ENCODE assay signal across 9 cellular contexts in the genomic region with DNA sequence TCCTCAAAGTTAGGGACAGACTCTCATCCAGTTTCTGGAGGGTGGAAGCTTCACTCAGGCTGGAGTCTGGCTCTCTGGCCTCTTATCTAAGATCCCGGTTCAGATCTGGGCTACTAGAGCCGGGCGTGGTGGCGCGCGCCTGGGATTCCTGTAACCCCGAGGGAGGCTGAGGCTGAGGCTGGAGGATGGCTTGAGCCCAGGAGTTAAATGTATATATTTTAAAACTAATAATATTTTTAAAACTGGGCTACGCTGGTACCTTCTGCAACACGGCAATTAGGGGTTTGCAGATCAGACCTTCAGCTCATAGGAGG. TPM values are rescaled to one million over a fixed set of nuclear protein-coding genes. Genes with fewer than 3 reads are reported as not detected.
DNase-seq lines count a peak whose midpoint lies in the region; ATAC-seq and TF ChIP-seq lines count a peak whose summit lies in the region.
"Had no signal": no experiment of that assay in that cellular context is flagged by ENCODE, and none has a peak within 500 bp of the region (broad histone marks: within the 10 kb centered on the region; RNA-seq: fewer than 3 reads in every experiment).

No MANE protein-coding gene starts in this region.

- peak overlapping the region; percentile 84 to 97 for H3K27ac Mint-ChIP-seq in natural killer cell treated with Interleukin-12 subunit alpha and Interleukin-12 subunit beta and Interleukin-15 and Interleukin-18, amount 100 ng/mL, for 72 hours

- ATAC-seq in natural killer cell treated with Interleukin-12 subunit alpha and Interleukin-12 subunit beta and Interleukin-15 and Interleukin-18, amount 100 ng/mL, for 72 hours: no peak
- ATAC-seq in HG02763 (IDR thresholded peaks at IDR 0.05; ENCODE audit: unreplicated experiment): no peak
- no peak for ATAC-seq in HG03342 (IDR thresholded peaks at IDR 0.05; ENCODE audit: unreplicated experiment)
- ATAC-seq in HG03025 (IDR thresholded peaks at IDR 0.05; ENCODE audit: low FRiP score, unreplicated experiment): no peak

- H3K9me3 ChIP-seq in duodenal mucosa (ENCODE audit: control insufficient read depth in 1 of 2, low read length in 2 of 2): no peaks in the 10 kb centered on the region

- no peaks in the 10 kb centered on the region for H3K36me3 Mint-ChIP-seq in natural killer cell treated with Interleukin-12 subunit alpha and Interleukin-12 subunit beta and Interleukin-15 and Interleukin-18, amount 100 ng/mL, for 72 hours

- no peaks in the 10 kb centered on the region for H3K27me3 ChIP-seq in duodenal mucosa (ENCODE audit: control insufficient read depth in 1 of 2, insufficient read depth in 2 of 2, low read length in 2 of 2)

- peaks cover 9 to 15% of the 10 kb centered on the region in 2 donors for H3K27me3 Mint-ChIP-seq in natural killer cell treated with Interleukin-12 subunit alpha and Interleukin-12 subunit beta and Interleukin-15 and Interleukin-18, amount 100 ng/mL, for 72 hours

- H3K27ac ChIP-seq in duodenal mucosa (ENCODE audit: low read depth, low read length): peak overlapping the region; percentile 84

- H3K9me3 Mint-ChIP-seq in natural killer cell treated with Interleukin-12 subunit alpha and Interleukin-12 subunit beta and Interleukin-15 and Interleukin-18, amount 100 ng/mL, for 72 hours: no peaks in the 10 kb centered on the region

- peak overlapping the region; percentile 75 to 87 for H3K9ac ChIP-seq in duodenal mucosa (ENCODE audit: low read depth in 1 of 2, low read length in 2 of 2)

- TF ChIP-seq CTCF in AG10803 (conservative IDR thresholded peaks at IDR 0.05; ENCODE audit: low read length) (no peak), LNCaP clone FGC (IDR thresholded peaks at IDR 0.05; ENCODE audit: control insufficient read depth, extremely low read depth, insufficient read depth) (no peak)

- DNase-seq in AG10803 (ENCODE audit: low read depth): no peak
- no peak for DNase-seq in LNCaP clone FGC (ENCODE audit: low read depth)
- no peak for DNase-seq in natural killer cell treated with Interleukin-12 subunit alpha and Interleukin-12 subunit beta and Interleukin-15 and Interleukin-18, amount 100 ng/mL, for 72 hours (ENCODE audit: low spot score)
- no peak for DNase-seq in NCI-H187 treated with DMSO at 0.1 percent for 48 hours (lab: John Stamatoyannopoulos, UW)

- peaks cover 10 to 14% of the 10 kb centered on the region in 2 donors for H3K4me1 Mint-ChIP-seq in natural killer cell treated with Interleukin-12 subunit alpha and Interleukin-12 subunit beta and Interleukin-15 and Interleukin-18, amount 100 ng/mL, for 72 hours (ENCODE audit: low read depth in 2 of 2)

- peak overlapping the region; percentile 99 for H3K4me3 Mint-ChIP-seq in natural killer cell treated with Interleukin-12 subunit alpha and Interleukin-12 subunit beta and Interleukin-15 and Interleukin-18, amount 100 ng/mL, for 72 hours

- H3K4me1 ChIP-seq in duodenal mucosa (ENCODE audit: control insufficient read depth in 1 of 2, insufficient read depth in 2 of 2, low read length in 2 of 2): peaks cover 7% of the 10 kb centered on the region in 2 donors

- no peaks in the 10 kb centered on the region for H3K36me3 ChIP-seq in duodenal mucosa (ENCODE audit: control insufficient read depth in 1 of 2, insufficient read depth in 2 of 2, low read length in 2 of 2)

- H3K4me3 ChIP-seq in AG10803 (ENCODE audit: low read length) (peak overlapping the region; percentile 89), LNCaP clone FGC (ENCODE audit: low read depth, low read length) (peak overlapping the region; percentile 80), duodenal mucosa (ENCODE audit: low read depth in 1 of 2, low read length in 2 of 2) (peak overlapping the region; percentile 78 to 91)

RNA-seq across cellular contexts. Expression of gene ZNF343, which starts 0.7 kb away (rescaled TPM):
- total RNA-seq in natural killer cell treated with Interleukin-12 subunit alpha and Interleukin-12 subunit beta and Interleukin-15 and Interleukin-18, amount 100 ng/mL, for 72 hours: 10 to 100 TPM in 1 of 2 donors, 1 to 10 TPM in 1; 6.8 to 21.1 TPM

RNA-seq across cellular contexts. Expression of gene TMC2, which starts 26.9 kb away (rescaled TPM):
- total RNA-seq in natural killer cell treated with Interleukin-12 subunit alpha and Interleukin-12 subunit beta and Interleukin-15 and Interleukin-18, amount 100 ng/mL, for 72 hours: not detected
- total RNA-seq: NCI-H460 had no signal

RNA-seq across cellular contexts. Expression of gene SNRPB, which starts 38.8 kb away (rescaled TPM):
- total RNA-seq in natural killer cell treated with Interleukin-12 subunit alpha and Interleukin-12 subunit beta and Interleukin-15 and Interleukin-18, amount 100 ng/mL, for 72 hours: 100 to 1,000 TPM; 316 to 325 TPM
